10 cellular contexts compared by ENCODE assay signal in the genomic region with DNA sequence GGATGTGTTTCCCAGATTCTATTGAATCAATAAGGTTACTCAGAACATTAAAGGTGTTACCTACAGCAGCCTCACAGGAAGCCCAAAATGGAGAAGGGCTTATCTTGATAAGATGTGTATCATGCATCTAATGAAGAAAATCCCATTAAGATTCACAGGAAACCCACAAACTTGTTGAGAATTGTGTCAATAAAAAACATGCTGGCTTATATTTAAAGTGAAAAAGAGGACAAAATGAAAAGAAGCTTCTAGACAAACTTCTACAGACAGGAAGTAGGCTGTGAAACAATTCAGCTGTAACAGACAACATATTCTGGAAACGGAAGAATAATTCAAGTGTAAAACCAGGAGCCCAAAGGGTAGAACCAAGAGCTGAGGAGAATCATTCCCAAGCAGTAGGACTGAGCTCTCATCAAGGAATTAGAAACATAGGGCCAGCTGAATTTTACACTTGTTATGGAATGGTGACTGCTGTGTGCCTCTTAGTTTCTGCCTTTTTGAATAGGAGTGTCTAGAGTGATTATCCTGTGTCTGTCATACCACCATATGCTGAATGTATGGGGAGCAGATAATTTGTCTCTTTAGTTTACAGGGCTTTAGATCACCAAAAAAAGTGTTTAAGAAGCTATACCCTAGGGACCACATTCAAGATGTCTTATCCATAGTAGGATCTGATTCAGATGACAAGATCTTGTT. TPM values are rescaled to one million over a fixed set of nuclear protein-coding genes. Genes with fewer than 3 reads are reported as not detected.
DNase-seq lines count a peak whose midpoint lies in the region; ATAC-seq and TF ChIP-seq lines count a peak whose summit lies in the region.
"Had no signal": no experiment of that assay in that cellular context is flagged by ENCODE, and none has a peak within 500 bp of the region (broad histone marks: within the 10 kb centered on the region; RNA-seq: fewer than 3 reads in every experiment).

No MANE protein-coding gene starts in this region.

- WGBS in urinary bladder = 25% methylated on average over 1 of the region's 1 CpG

- no peaks in the 10 kb centered on the region for H3K27me3 Mint-ChIP-seq in activated naive CD4-positive, alpha-beta T cell treated with anti-CD3 and anti-CD28 coated beads, Interleukin-2, amount 10 ng/mL, durations not matched to agents 7 days and 5 days
- no peaks in the 10 kb centered on the region for H3K27me3 Mint-ChIP-seq in activated CD4-positive, alpha-beta memory T cell treated with anti-CD3 and anti-CD28 coated beads for 36 hours

- H3K4me1 ChIP-seq in lower lobe of right lung (peaks cover 44% of the 10 kb centered on the region), urinary bladder (ENCODE audit: insufficient read depth) (peaks cover 2% of the 10 kb centered on the region)

- no peak for DNase-seq in activated naive CD4-positive, alpha-beta T cell treated with anti-CD3 and anti-CD28 coated beads, Interleukin-2, amount 10 ng/mL, durations not matched to agents 7 days and 5 days
- DNase-seq in activated naive CD4-positive, alpha-beta T cell (lab: John Stamatoyannopoulos, UW) = no peak
- no peak for DNase-seq in activated CD4-positive, alpha-beta memory T cell treated with anti-CD3 and anti-CD28 coated beads for 36 hours
- no peak for DNase-seq in lower lobe of right lung
- DNase-seq in iPS-NIHi11 (ENCODE audit: low spot score) = no peak
- DNase-seq in LoVo (ENCODE audit: low spot score) = no peak
- DNase-seq: WERI-Rb-1 had no signal

- peaks cover 80% of the 10 kb centered on the region for H3K4me1 Mint-ChIP-seq in activated naive CD4-positive, alpha-beta T cell treated with anti-CD3 and anti-CD28 coated beads, Interleukin-2, amount 10 ng/mL, durations not matched to agents 7 days and 5 days
- peaks cover 71% of the 10 kb centered on the region for H3K4me1 Mint-ChIP-seq in activated CD4-positive, alpha-beta memory T cell treated with anti-CD3 and anti-CD28 coated beads for 36 hours (ENCODE audit: low read depth)

- peak overlapping the region; percentile 42 for H3K4me3 Mint-ChIP-seq in activated naive CD4-positive, alpha-beta T cell treated with anti-CD3 and anti-CD28 coated beads, Interleukin-2, amount 10 ng/mL, durations not matched to agents 7 days and 5 days
- H3K4me3 Mint-ChIP-seq in activated CD4-positive, alpha-beta memory T cell treated with anti-CD3 and anti-CD28 coated beads for 36 hours = peak overlapping the region; percentile 57

- POLR2A ChIA-PET in activated CD4-positive, alpha-beta memory T cell treated with anti-CD3 and anti-CD28 coated beads for 36 hours (lab: Charles Lee) = interaction anchor here (0.6 to 2.2 kb wide), 5 partner anchors 10 to 294 kb away, joined by 3 to 7 read pairs (median 3); a partner anchor contains a TSS

- peaks cover 12% of the 10 kb centered on the region for H3K36me3 ChIP-seq in lower lobe of right lung
- no peaks in the 10 kb centered on the region for H3K36me3 ChIP-seq in urinary bladder (ENCODE audit: insufficient read depth)

- peak overlapping the region; percentile 15 for H3K27ac ChIP-seq in lower lobe of right lung
- peak overlapping the region; percentile 38 for H3K27ac ChIP-seq in urinary bladder (ENCODE audit: low read depth)
- H3K27ac ChIP-seq: cardiac muscle cell, WERI-Rb-1 had no signal

- no peaks in the 10 kb centered on the region for H3K9me3 Mint-ChIP-seq in activated naive CD4-positive, alpha-beta T cell treated with anti-CD3 and anti-CD28 coated beads, Interleukin-2, amount 10 ng/mL, durations not matched to agents 7 days and 5 days
- no peaks in the 10 kb centered on the region for H3K9me3 Mint-ChIP-seq in activated CD4-positive, alpha-beta memory T cell treated with anti-CD3 and anti-CD28 coated beads for 36 hours

- ATAC-seq in lower lobe of right lung (no peak), GM21576 (IDR thresholded peaks at IDR 0.05; ENCODE audit: unreplicated experiment) (no peak)

- TF ChIP-seq CTCF in lower lobe of right lung (IDR thresholded peaks at IDR 0.05) = no peak

- intact Hi-C loops in activated CD4-positive, alpha-beta memory T cell treated with anti-CD3 and anti-CD28 coated beads for 36 hours (cut with micrococcal nuclease) = loop anchor here (1.0 to 2.0 kb wide), 2 partner anchors 9 to 79 kb away; a partner anchor contains a TSS
- intact Hi-C loops in lower lobe of right lung (cut with DNase I) = no loop called here

- H3K9me3 ChIP-seq in lower lobe of right lung = no peaks in the 10 kb centered on the region

- no peaks in the 10 kb centered on the region for H3K27me3 ChIP-seq in lower lobe of right lung (ENCODE audit: low read depth)
- H3K27me3 ChIP-seq: cardiac muscle cell had no signal

- H3K4me3 ChIP-seq in lower lobe of right lung (no peak overlapping the region), urinary bladder (ENCODE audit: low read depth, low read length) (no peak overlapping the region)
- H3K4me3 ChIP-seq: cardiac muscle cell had no signal

- H3K27ac Mint-ChIP-seq in activated naive CD4-positive, alpha-beta T cell treated with anti-CD3 and anti-CD28 coated beads, Interleukin-2, amount 10 ng/mL, durations not matched to agents 7 days and 5 days = peak overlapping the region; percentile 94
- peak overlapping the region; percentile 96 for H3K27ac Mint-ChIP-seq in activated CD4-positive, alpha-beta memory T cell treated with anti-CD3 and anti-CD28 coated beads for 36 hours

- CTCF ChIA-PET in activated naive CD4-positive, alpha-beta T cell treated with anti-CD3 and anti-CD28 coated beads, Interleukin-2, amount 10 ng/mL, durations not matched to agents 7 days and 5 days (lab: Charles Lee) = interaction anchor here (0.5 to 0.6 kb wide), 2 partner anchors 9 to 63 kb away, joined by 3 to 4 read pairs; a partner anchor contains a TSS
- CTCF ChIA-PET in activated CD4-positive, alpha-beta memory T cell treated with anti-CD3 and anti-CD28 coated beads for 36 hours (lab: Charles Lee) = interaction anchor here (0.6 to 1.2 kb wide), 3 partner anchors 9 to 74 kb away, joined by 3 to 4 read pairs (median 4); no protein-coding TSS in a partner anchor

- H3K36me3 Mint-ChIP-seq in activated naive CD4-positive, alpha-beta T cell treated with anti-CD3 and anti-CD28 coated beads, Interleukin-2, amount 10 ng/mL, durations not matched to agents 7 days and 5 days = peaks cover 40% of the 10 kb centered on the region
- peaks cover 14% of the 10 kb centered on the region for H3K36me3 Mint-ChIP-seq in activated CD4-positive, alpha-beta memory T cell treated with anti-CD3 and anti-CD28 coated beads for 36 hours

RNA-seq across cellular contexts. Expression of a gene that starts 9.6 kb away (rescaled TPM):
- total RNA-seq in activated CD4-positive, alpha-beta memory T cell treated with anti-CD3 and anti-CD28 coated beads for 36 hours = 100 to 1,000 TPM; 170 to 172 TPM
- 58.0 TPM for total RNA-seq in lower lobe of right lung
- total RNA-seq in urinary bladder = 50.5 TPM
- polyA plus RNA-seq in urinary bladder = 62.6 TPM

RNA-seq across cellular contexts. Expression of a gene that starts 13.6 kb away (rescaled TPM):
- 10 to 100 TPM; 68.6 to 72.4 TPM for total RNA-seq in activated CD4-positive, alpha-beta memory T cell treated with anti-CD3 and anti-CD28 coated beads for 36 hours
- total RNA-seq in lower lobe of right lung (22.5 TPM), urinary bladder (49.5 TPM)
- 39.0 TPM for polyA plus RNA-seq in urinary bladder
